1 cellular context compared by ENCODE assay signal in the genomic region with DNA sequence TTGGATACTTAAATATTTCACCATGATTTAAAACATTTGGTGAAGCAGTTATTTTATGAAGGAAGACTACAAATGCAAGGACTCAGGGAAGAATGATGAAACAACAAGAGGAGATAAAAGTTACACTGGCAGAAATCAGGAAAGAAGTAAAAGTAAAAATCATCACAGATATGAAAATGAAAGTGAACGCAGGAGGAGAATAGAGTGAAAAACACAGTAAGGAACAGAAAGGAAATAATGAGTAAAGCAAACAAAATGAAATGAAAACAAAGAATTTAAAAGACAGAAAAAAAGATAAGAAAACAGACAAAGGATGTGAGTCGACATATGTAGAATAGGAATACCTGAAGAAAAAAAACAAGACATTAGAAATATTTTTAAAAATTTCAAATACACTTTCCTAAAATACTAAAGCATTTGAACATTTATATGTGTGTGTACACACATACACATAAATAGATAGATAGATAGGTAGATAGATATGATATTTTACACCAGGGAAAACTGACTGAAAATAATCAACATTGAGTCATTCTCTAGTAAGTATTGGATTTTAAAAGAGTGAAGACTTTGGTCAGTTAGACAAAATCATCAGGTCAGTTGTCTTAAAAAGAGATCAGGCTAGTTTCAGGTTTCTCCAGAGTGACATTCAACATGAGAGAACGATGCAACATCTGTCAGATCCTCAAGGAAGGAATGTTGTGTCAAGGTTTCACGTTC.
TF ChIP-seq lines count a peak whose summit lies in the region.

No MANE protein-coding gene starts in this region.

TF ChIP-seq in GM23338, 12 proteins besides CTCF, POLR2A, EP300 and RAD21 (continued from another document):
- TF ChIP-seq, protein P1, sequence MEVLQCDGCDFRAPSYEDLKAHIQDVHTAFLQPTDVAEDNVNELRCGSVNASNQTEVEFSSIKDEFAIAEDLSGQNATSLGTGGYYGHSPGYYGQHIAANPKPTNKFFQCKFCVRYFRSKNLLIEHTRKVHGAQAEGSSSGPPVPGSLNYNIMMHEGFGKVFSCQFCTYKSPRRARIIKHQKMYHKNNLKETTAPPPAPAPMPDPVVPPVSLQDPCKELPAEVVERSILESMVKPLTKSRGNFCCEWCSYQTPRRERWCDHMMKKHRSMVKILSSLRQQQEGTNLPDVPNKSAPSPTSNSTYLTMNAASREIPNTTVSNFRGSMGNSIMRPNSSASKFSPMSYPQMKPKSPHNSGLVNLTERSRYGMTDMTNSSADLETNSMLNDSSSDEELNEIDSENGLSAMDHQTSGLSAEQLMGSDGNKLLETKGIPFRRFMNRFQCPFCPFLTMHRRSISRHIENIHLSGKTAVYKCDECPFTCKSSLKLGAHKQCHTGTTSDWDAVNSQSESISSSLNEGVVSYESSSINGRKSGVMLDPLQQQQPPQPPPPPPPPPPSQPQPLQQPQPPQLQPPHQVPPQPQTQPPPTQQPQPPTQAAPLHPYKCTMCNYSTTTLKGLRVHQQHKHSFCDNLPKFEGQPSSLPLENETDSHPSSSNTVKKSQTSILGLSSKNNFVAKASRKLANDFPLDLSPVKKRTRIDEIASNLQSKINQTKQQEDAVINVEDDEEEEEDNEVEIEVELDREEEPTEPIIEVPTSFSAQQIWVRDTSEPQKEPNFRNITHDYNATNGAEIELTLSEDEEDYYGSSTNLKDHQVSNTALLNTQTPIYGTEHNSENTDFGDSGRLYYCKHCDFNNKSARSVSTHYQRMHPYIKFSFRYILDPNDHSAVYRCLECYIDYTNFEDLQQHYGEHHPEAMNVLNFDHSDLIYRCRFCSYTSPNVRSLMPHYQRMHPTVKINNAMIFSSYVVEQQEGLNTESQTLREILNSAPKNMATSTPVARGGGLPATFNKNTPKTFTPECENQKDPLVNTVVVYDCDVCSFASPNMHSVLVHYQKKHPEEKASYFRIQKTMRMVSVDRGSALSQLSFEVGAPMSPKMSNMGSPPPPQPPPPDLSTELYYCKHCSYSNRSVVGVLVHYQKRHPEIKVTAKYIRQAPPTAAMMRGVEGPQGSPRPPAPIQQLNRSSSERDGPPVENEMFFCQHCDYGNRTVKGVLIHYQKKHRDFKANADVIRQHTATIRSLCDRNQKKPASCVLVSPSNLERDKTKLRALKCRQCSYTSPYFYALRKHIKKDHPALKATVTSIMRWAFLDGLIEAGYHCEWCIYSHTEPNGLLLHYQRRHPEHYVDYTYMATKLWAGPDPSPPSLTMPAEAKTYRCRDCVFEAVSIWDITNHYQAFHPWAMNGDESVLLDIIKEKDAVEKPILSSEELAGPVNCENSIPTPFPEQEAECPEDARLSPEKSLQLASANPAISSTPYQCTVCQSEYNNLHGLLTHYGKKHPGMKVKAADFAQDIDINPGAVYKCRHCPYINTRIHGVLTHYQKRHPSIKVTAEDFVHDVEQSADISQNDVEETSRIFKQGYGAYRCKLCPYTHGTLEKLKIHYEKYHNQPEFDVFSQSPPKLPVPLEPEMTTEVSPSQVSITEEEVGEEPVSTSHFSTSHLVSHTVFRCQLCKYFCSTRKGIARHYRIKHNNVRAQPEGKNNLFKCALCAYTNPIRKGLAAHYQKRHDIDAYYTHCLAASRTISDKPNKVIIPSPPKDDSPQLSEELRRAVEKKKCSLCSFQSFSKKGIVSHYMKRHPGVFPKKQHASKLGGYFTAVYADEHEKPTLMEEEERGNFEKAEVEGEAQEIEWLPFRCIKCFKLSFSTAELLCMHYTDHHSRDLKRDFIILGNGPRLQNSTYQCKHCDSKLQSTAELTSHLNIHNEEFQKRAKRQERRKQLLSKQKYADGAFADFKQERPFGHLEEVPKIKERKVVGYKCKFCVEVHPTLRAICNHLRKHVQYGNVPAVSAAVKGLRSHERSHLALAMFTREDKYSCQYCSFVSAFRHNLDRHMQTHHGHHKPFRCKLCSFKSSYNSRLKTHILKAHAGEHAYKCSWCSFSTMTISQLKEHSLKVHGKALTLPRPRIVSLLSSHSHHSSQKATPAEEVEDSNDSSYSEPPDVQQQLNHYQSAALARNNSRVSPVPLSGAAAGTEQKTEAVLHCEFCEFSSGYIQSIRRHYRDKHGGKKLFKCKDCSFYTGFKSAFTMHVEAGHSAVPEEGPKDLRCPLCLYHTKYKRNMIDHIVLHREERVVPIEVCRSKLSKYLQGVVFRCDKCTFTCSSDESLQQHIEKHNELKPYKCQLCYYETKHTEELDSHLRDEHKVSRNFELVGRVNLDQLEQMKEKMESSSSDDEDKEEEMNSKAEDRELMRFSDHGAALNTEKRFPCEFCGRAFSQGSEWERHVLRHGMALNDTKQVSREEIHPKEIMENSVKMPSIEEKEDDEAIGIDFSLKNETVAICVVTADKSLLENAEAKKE (CRISPR knock-in tag; IDR thresholded peaks at IDR 0.05) = no peak
- TF ChIP-seq POLR2AphosphoS5 (IDR thresholded peaks at IDR 0.05; ENCODE audit: low read depth) = no peak
- no peak for TF ChIP-seq ZNF331 (CRISPR knock-in tag; IDR thresholded peaks at IDR 0.05; ENCODE audit: low read depth)
- no peak for TF ChIP-seq EZH2 (IDR thresholded peaks at IDR 0.05; ENCODE audit: low read depth, unreplicated experiment)
